ENCODE assay signal across 17 cellular contexts in genomic region chr6:34517461-34517868, GRCh38. TPM values are rescaled to one million over a fixed set of nuclear protein-coding genes. Genes with fewer than 3 reads are reported as not detected.
"Had no signal": no experiment of that assay in that cellular context is flagged by ENCODE, and none has a peak within 500 bp of the region (broad histone marks: within the 10 kb centered on the region; RNA-seq: fewer than 3 reads in every experiment).

No MANE protein-coding gene starts in this region.

- H3K9me3 ChIP-seq: gastroesophageal sphincter, heart right ventricle, pancreas, SJCRH30, tibial artery had no signal

- H3K27ac ChIP-seq: brain microvascular endothelial cell, gastroesophageal sphincter, heart right ventricle, neural progenitor cell, pancreas, SJCRH30, tibial artery had no signal

- H3K36me3 ChIP-seq: brain microvascular endothelial cell, gastroesophageal sphincter, heart right ventricle, neural progenitor cell, pancreas, SJCRH30, tibial artery had no signal

- H3K4me2 ChIP-seq: neural progenitor cell had no signal

- H2AFZ ChIP-seq: neural progenitor cell had no signal

- H3K4me1 ChIP-seq: pancreas, SJCRH30 had no signal

- H3K9ac ChIP-seq: neural progenitor cell had no signal

- H3K4me3 ChIP-seq: gastroesophageal sphincter, heart right ventricle, neural progenitor cell, pancreas, SJCRH30, tibial artery had no signal

- ATAC-seq: activated T-cell treated with anti-CD3 and anti-CD28 coated beads, Interleukin-2, amount 50 U/mL, for 4 hours; gastroesophageal sphincter; heart right ventricle; left colon; pancreas; stimulated activated effector memory CD8-positive, alpha-beta T cell treated with anti-CD3 and anti-CD28 coated beads, Interleukin-12 subunit alpha, Interleukin-12 subunit beta, amount 100 ng/mL, for 72 hours had no signal

- DNase-seq: activated CD4-positive, alpha-beta T cell treated with anti-CD3 and anti-CD28 coated beads, Interleukin-2, amount 50 U/mL, for 48 hours; activated effector memory CD4-positive, alpha-beta T cell treated with Interleukin-2 at 50 U/mL for 16 hours; activated naive CD8-positive, alpha-beta T cell treated with anti-CD3 and anti-CD28 coated beads, Interleukin-2, amount 10 ng/mL, durations not matched to agents 7 days and 5 days; activated T-cell treated with anti-CD3 and anti-CD28 coated beads, Interleukin-2, amount 50 U/mL, for 4 hours; brain microvascular endothelial cell; cerebellar nuclear complex; heart right ventricle; left colon; SJCRH30; stimulated activated CD4-positive, alpha-beta T cell treated with anti-CD3 and anti-CD28 coated beads, Interleukin-12 subunit alpha, Interleukin-12 subunit beta, amount 100 ng/mL, for 4 hours; SW 1271; tibial artery had no signal

- H3K27me3 ChIP-seq: pancreas had no signal

RNA-seq across cellular contexts. Expression of gene SPDEF, which starts 38.7 kb away (rescaled TPM):
- total RNA-seq: activated naive CD8-positive, alpha-beta T cell treated with anti-CD3 and anti-CD28 coated beads, Interleukin-2, amount 10 ng/mL, durations not matched to agents 7 days and 5 days; lung microvascular endothelial cell; SJCRH30 had no signal

RNA-seq across cellular contexts. Expression of gene PACSIN1, which starts 51.6 kb away (rescaled TPM):
- total RNA-seq: lung microvascular endothelial cell, SJCRH30 had no signal
